ENCODE assay signal across 8 cellular contexts in the genomic region with DNA sequence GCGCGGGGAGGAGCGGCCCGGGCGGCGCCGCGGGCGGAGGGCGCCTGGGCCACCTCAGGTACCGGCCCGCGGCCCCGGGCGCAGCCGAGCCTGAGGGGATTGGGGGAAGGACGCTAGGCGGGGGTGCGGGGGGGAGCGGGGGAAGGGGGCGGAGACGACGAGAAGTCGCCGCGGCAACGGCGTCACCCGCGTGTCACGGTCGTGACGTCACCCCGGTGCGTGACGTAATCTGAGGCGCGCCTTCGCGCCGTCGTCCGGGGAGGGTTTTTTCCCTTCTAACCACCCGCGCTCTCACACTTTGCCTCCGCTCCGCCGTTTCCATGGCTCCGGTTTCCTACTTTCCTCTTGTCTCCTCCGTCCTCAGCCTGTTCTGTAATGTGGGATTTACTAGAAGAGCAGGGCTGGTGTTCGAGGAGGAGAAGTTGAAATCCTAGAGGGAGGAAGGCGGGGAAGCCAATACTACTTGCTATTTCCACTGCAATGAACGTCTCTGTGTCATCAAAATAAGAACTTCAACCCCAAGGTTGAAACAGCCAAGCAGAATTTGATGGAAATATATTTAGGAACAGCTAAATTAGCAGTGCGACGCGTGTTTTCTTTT. TPM values are rescaled to one million over a fixed set of nuclear protein-coding genes. Genes with fewer than 3 reads are reported as not detected.
DNase-seq lines count a peak whose midpoint lies in the region; ATAC-seq and TF ChIP-seq lines count a peak whose summit lies in the region.

A gene (minus strand): TSS at position 109 of the 601 bp plus-strand sequence. CDS start 226 bp downstream, outside the sequence.

- no peaks in the 10 kb centered on the region for H3K9me3 ChIP-seq in iPS DF 6.9 (ENCODE audit: control insufficient read depth, insufficient read depth, low read length)
- H3K9me3 ChIP-seq in sigmoid colon, result no peaks in the 10 kb centered on the region

- peak within 1 kb of the TSS; percentile 89 to 95 (median 92) for H3K4me3 Mint-ChIP-seq in brain

- no peak for TF ChIP-seq CTCF in brain (conservative IDR thresholded peaks at IDR 0.05)
- no peak for TF ChIP-seq CTCF in sigmoid colon (IDR thresholded peaks at IDR 0.05)

- peaks cover 29% of the 10 kb centered on the region for H3K4me1 Mint-ChIP-seq in brain

- DNase-seq in SIG-M5 treated with dmso at 0.1 percent for 504 hours (lab: John Stamatoyannopoulos, UW; ENCODE audit: unreplicated experiment) (peak; percentile 60), SIG-M5 (lab: John Stamatoyannopoulos, UW) (no peak), NCI-H2107 treated with DMSO at 0.1 percent for 48 hours (lab: John Stamatoyannopoulos, UW; ENCODE audit: unreplicated experiment) (peak; percentile 84), UCSD-AML1 (lab: John Stamatoyannopoulos, UW; ENCODE audit: unreplicated experiment) (peak; percentile 82), iPS DF 6.9 (ENCODE audit: low read depth, low spot score) (peak; percentile 66), sigmoid colon (peak; percentile 95)

- no peaks in the 10 kb centered on the region for H3K27me3 Mint-ChIP-seq in brain

- H3K27ac ChIP-seq in iPS DF 6.9 (ENCODE audit: low read length) (no peak within 1 kb of the TSS), sigmoid colon (peak within 1 kb of the TSS; percentile 96 to 100 (median 100))

- TF ChIP-seq POLR2A in sigmoid colon (IDR thresholded peaks at IDR 0.05), result peak in 1 of 2 donors; percentile 41

- H3K9me3 Mint-ChIP-seq in brain, result peaks cover 0 to 7% (median under 1%) of the 10 kb centered on the region in 5 experiments

- TF ChIP-seq EP300 in sigmoid colon (IDR thresholded peaks at IDR 0.05), result peak in 1 of 4 donors; percentile 45

- H3K4me1 ChIP-seq in iPS DF 6.9 (ENCODE audit: control insufficient read depth, insufficient read depth, low read length), result no peaks in the 10 kb centered on the region
- peaks cover 3 to 42% (median 23%) of the 10 kb centered on the region in 4 donors for H3K4me1 ChIP-seq in sigmoid colon

- no peaks in the 10 kb centered on the region for H3K27me3 ChIP-seq in iPS DF 6.9 (ENCODE audit: control insufficient read depth, insufficient read depth, low read length)
- H3K27me3 ChIP-seq in sigmoid colon, result no peaks in the 10 kb centered on the region

- H3K4me3 ChIP-seq in iPS DF 6.9 (ENCODE audit: low read length), result peak within 1 kb of the TSS; percentile 99
- H3K4me3 ChIP-seq in sigmoid colon, result peak within 1 kb of the TSS; percentile 91 to 97 (median 96)

- H3K36me3 Mint-ChIP-seq in brain, result peaks cover 1% of the 10 kb centered on the region

- WGBS in iPS DF 6.9 (ENCODE audit: insufficient coverage, insufficient read length), result no CpG with 5 or more reads among the region's 56 CpGs
- 1% methylated on average over 55 to 56 of the region's 56 CpGs for WGBS in sigmoid colon, 2 donors

- H3K36me3 ChIP-seq in iPS DF 6.9 (ENCODE audit: control insufficient read depth, insufficient read depth, low read length), result no peaks in the 10 kb centered on the region
- no peaks in the 10 kb centered on the region for H3K36me3 ChIP-seq in sigmoid colon

- peak; percentile 31 for ATAC-seq in HG03064 (IDR thresholded peaks at IDR 0.05; ENCODE audit: low read depth, unreplicated experiment)

- intact Hi-C loops in sigmoid colon (cut with DNase I), result loop anchor here (1.0 to 10.0 kb wide), 3 partner anchors 90 to 610 kb away; a partner anchor contains a TSS

- peak within 1 kb of the TSS; percentile 97 to 99 (median 98) for H3K27ac Mint-ChIP-seq in brain

RNA-seq across cellular contexts. Expression of the gene that starts here (rescaled TPM):
- polyA plus RNA-seq in brain (ENCODE audit: insufficient read depth, low read depth, low replicate concordance), result 8.4 TPM
- 10 to 100 TPM; 43.1 to 64.8 (median 54.5) TPM for total RNA-seq in sigmoid colon
- 1 to 10 TPM; 4.8 to 7.5 (median 4.9) TPM for polyA plus RNA-seq in sigmoid colon
